19 cellular contexts compared by ENCODE assay signal in genomic region chr9:129809346-129809745, GRCh38. TPM values are rescaled to one million over a fixed set of nuclear protein-coding genes. Genes with fewer than 3 reads are reported as not detected.
A peak's percentile ranks its signal among the peaks of the same experiment; 100 is the strongest.
DNase-seq lines count a peak whose midpoint lies in the region; TF ChIP-seq lines count a peak whose summit lies in the region.
"Had no signal": no experiment of that assay in that cellular context is flagged by ENCODE, and none has a peak within 500 bp of the region (broad histone marks: within the 10 kb centered on the region; RNA-seq: fewer than 3 reads in every experiment).

No MANE protein-coding gene starts in this region.

- H3K4me3 Mint-ChIP-seq in activated naive CD4-positive, alpha-beta T cell treated with anti-CD3 and anti-CD28 coated beads for 36 hours: no peak overlapping the region
- H3K4me3 Mint-ChIP-seq in H9: no peak overlapping the region
- H3K4me3 Mint-ChIP-seq in activated CD4-positive, alpha-beta T cell treated with anti-CD3 and anti-CD28 coated beads, Interleukin-2, amount 10 ng/mL, durations not matched to agents 7 days and 5 days: no peak overlapping the region
- H3K4me3 Mint-ChIP-seq: CD4-positive, alpha-beta memory T cell had no signal

- intact Hi-C loops in activated naive CD4-positive, alpha-beta T cell treated with anti-CD3 and anti-CD28 coated beads for 36 hours (cut with micrococcal nuclease): no loop called here

- no peaks in the 10 kb centered on the region for H3K79me1 ChIP-seq in H9 (ENCODE audit: insufficient read depth, low read depth, low read length, poor library complexity, severe bottlenecking)

- H4K91ac ChIP-seq in H9 (ENCODE audit: insufficient read length, low read depth, low read length): no peak overlapping the region

- H3K4me1 Mint-ChIP-seq in activated naive CD4-positive, alpha-beta T cell treated with anti-CD3 and anti-CD28 coated beads for 36 hours (ENCODE audit: low read depth): peaks cover 25% of the 10 kb centered on the region
- peaks cover under 1% of the 10 kb centered on the region in 2 experiments; a peak in 2 of 4 replicates for H3K4me1 Mint-ChIP-seq in H9
- H3K4me1 Mint-ChIP-seq in activated CD4-positive, alpha-beta T cell treated with anti-CD3 and anti-CD28 coated beads, Interleukin-2, amount 10 ng/mL, durations not matched to agents 7 days and 5 days: peaks cover 40% of the 10 kb centered on the region

- no peak for DNase-seq in activated naive CD4-positive, alpha-beta T cell treated with anti-CD3 and anti-CD28 coated beads for 36 hours
- no peak for DNase-seq in activated naive CD4-positive, alpha-beta T cell treated with Interleukin-2 at 50 U/mL for 16 hours
- DNase-seq in H9 (no peak), RPMI8226 (no peak)
- DNase-seq in effector memory CD4-positive, alpha-beta T cell: no peak
- no peak for DNase-seq in activated CD4-positive, alpha-beta T cell treated with anti-CD3 and anti-CD28 coated beads, Interleukin-2, amount 10 ng/mL, durations not matched to agents 7 days and 5 days
- DNase-seq: CD4-positive, alpha-beta memory T cell; DND-41; GM23248; MV-4-11; NCI-H1436; NCI-H2029; NCI-H2171; NCI-H446; NCI-H69; SJCRH30 had no signal

- H3K18ac ChIP-seq in H9 (ENCODE audit: insufficient read length, low read depth, low read length): no peak overlapping the region

- no peak overlapping the region for H3K23ac ChIP-seq in H9 (ENCODE audit: insufficient read length, low read depth, low read length)

- H3K4me3 ChIP-seq in neutrophil (ENCODE audit: low read depth in 1 of 2, low read length in 1 of 2): no peak overlapping the region
- H3K4me3 ChIP-seq in effector memory CD4-positive, alpha-beta T cell (ENCODE audit: insufficient read depth, low read depth, low read length, poor library complexity, severe bottlenecking): no peak overlapping the region
- H3K4me3 ChIP-seq: GM12878, GM23248, SJCRH30 had no signal

- H4K20me1 ChIP-seq in H9 (ENCODE audit: control insufficient read depth, insufficient read depth, insufficient read length): no peaks in the 10 kb centered on the region

- H2BK15ac ChIP-seq in H9 (ENCODE audit: low read depth, low read length): no peak overlapping the region

- TF ChIP-seq CTCF in H9 (conservative IDR thresholded peaks at IDR 0.05): no peak
- TF ChIP-seq CTCF in neutrophil (IDR thresholded peaks at IDR 0.05): no peak

- no peak overlapping the region for H3T11ph ChIP-seq in H9 (ENCODE audit: low read length)

- H2AK5ac ChIP-seq in H9 (ENCODE audit: insufficient read length, low read length): no peak overlapping the region

- no peaks in the 10 kb centered on the region for H3K4me1 ChIP-seq in H9 (ENCODE audit: insufficient read depth, low read length)
- H3K4me1 ChIP-seq in neutrophil (ENCODE audit: control insufficient read depth in 1 of 2, insufficient read depth in 1 of 2, low read depth in 1 of 2, low read length in 1 of 2): peaks cover 54 to 59% of the 10 kb centered on the region in 2 experiments
- H3K4me1 ChIP-seq in effector memory CD4-positive, alpha-beta T cell (ENCODE audit: control insufficient read depth, insufficient read depth, low read length, poor library complexity, severe bottlenecking): peaks cover under 1% of the 10 kb centered on the region
- H3K4me1 ChIP-seq: SJCRH30 had no signal

- no peak overlapping the region for H3K56ac ChIP-seq in H9 (ENCODE audit: insufficient read length, low read depth, low read length)

- H3K27me3 Mint-ChIP-seq in activated naive CD4-positive, alpha-beta T cell treated with anti-CD3 and anti-CD28 coated beads for 36 hours (ENCODE audit: low read depth): no peaks in the 10 kb centered on the region
- H3K27me3 Mint-ChIP-seq in H9 (ENCODE audit: low read depth): no peaks in the 10 kb centered on the region
- no peaks in the 10 kb centered on the region for H3K27me3 Mint-ChIP-seq in activated CD4-positive, alpha-beta T cell treated with anti-CD3 and anti-CD28 coated beads, Interleukin-2, amount 10 ng/mL, durations not matched to agents 7 days and 5 days
- H3K27me3 Mint-ChIP-seq: CD4-positive, alpha-beta memory T cell had no signal

- H3K9me3 Mint-ChIP-seq in activated naive CD4-positive, alpha-beta T cell treated with anti-CD3 and anti-CD28 coated beads for 36 hours: no peaks in the 10 kb centered on the region
- no peaks in the 10 kb centered on the region for H3K9me3 Mint-ChIP-seq in H9
- no peaks in the 10 kb centered on the region for H3K9me3 Mint-ChIP-seq in activated CD4-positive, alpha-beta T cell treated with anti-CD3 and anti-CD28 coated beads, Interleukin-2, amount 10 ng/mL, durations not matched to agents 7 days and 5 days

- H3K9me3 ChIP-seq in H9 (ENCODE audit: control insufficient read depth, low read depth, low read length) (no peaks in the 10 kb centered on the region), neutrophil (no peaks in the 10 kb centered on the region)
- no peaks in the 10 kb centered on the region for H3K9me3 ChIP-seq in effector memory CD4-positive, alpha-beta T cell (ENCODE audit: control insufficient read depth, low read length)
- H3K9me3 ChIP-seq: SJCRH30 had no signal

- no peak overlapping the region for H2BK5ac ChIP-seq in H9 (ENCODE audit: insufficient read length, low read length)

- H2BK12ac ChIP-seq in H9 (ENCODE audit: insufficient read length, low read depth, low read length): no peak overlapping the region

- H3K14ac ChIP-seq in H9 (ENCODE audit: insufficient read depth, low read length): no peak overlapping the region

- WGBS in H9 (ENCODE audit: extremely low coverage, insufficient read length, low lambda C conversion rate): no CpG with 5 or more reads among the region's 11 CpGs

- H3K27me3 ChIP-seq in H9 (ENCODE audit: insufficient read depth, low read length): no peaks in the 10 kb centered on the region
- H3K27me3 ChIP-seq in neutrophil: no peaks in the 10 kb centered on the region
- H3K27me3 ChIP-seq in effector memory CD4-positive, alpha-beta T cell (replicated peaks; ENCODE audit: control insufficient read depth, insufficient read depth, low read length, poor library complexity, severe bottlenecking): no peaks in the 10 kb centered on the region
- H3K27me3 ChIP-seq: SJCRH30 had no signal

- no peaks in the 10 kb centered on the region for H3K79me2 ChIP-seq in H9 (ENCODE audit: insufficient read depth, low read length)

- no peak overlapping the region for H2BK20ac ChIP-seq in H9 (ENCODE audit: low read depth, low read length, poor library complexity, severe bottlenecking)

- no peak overlapping the region for H2BK120ac ChIP-seq in H9 (ENCODE audit: low read depth, low read length, poor library complexity, severe bottlenecking)

- H4K5ac ChIP-seq in H9 (ENCODE audit: insufficient read length, low read depth, low read length): no peak overlapping the region

- POLR2A ChIA-PET in activated CD4-positive, alpha-beta T cell treated with anti-CD3 and anti-CD28 coated beads, Interleukin-2, amount 10 ng/mL, durations not matched to agents 7 days and 5 days (lab: Charles Lee): no interaction called here

- CTCF ChIA-PET in activated naive CD4-positive, alpha-beta T cell treated with anti-CD3 and anti-CD28 coated beads for 36 hours (lab: Charles Lee): interaction anchor here (0.5 kb wide), 1 partner anchor 72 kb away, joined by 3 read pairs; no protein-coding TSS in a partner anchor
- CTCF ChIA-PET in activated CD4-positive, alpha-beta T cell treated with anti-CD3 and anti-CD28 coated beads, Interleukin-2, amount 10 ng/mL, durations not matched to agents 7 days and 5 days (lab: Charles Lee): interaction anchor here (0.6 kb wide), 1 partner anchor 13 kb away, joined by 3 read pairs; no protein-coding TSS in a partner anchor

- no peaks in the 10 kb centered on the region for H3K23me2 ChIP-seq in H9 (ENCODE audit: insufficient read length, low read depth, low read length, poor library complexity, severe bottlenecking)

- H2AFZ ChIP-seq in H9 (ENCODE audit: low read length): no peak overlapping the region
- H2AFZ ChIP-seq: GM23248 had no signal

- peaks cover 39% of the 10 kb centered on the region for H3K36me3 Mint-ChIP-seq in activated naive CD4-positive, alpha-beta T cell treated with anti-CD3 and anti-CD28 coated beads for 36 hours (ENCODE audit: low read depth)
- peaks cover 23 to 81% (median 63%) of the 10 kb centered on the region in 3 experiments for H3K36me3 Mint-ChIP-seq in H9 (ENCODE audit: insufficient read depth in 1 of 3, low read depth in 3 of 3)
- peaks cover 57% of the 10 kb centered on the region for H3K36me3 Mint-ChIP-seq in activated CD4-positive, alpha-beta T cell treated with anti-CD3 and anti-CD28 coated beads, Interleukin-2, amount 10 ng/mL, durations not matched to agents 7 days and 5 days (ENCODE audit: low read depth)

- H3K4ac ChIP-seq in H9 (ENCODE audit: low read depth, low read length): no peak overlapping the region

- peak overlapping the region; percentile 62 for H3K27ac Mint-ChIP-seq in activated naive CD4-positive, alpha-beta T cell treated with anti-CD3 and anti-CD28 coated beads for 36 hours
- peak overlapping the region in 2 of 3 experiments; percentile 28 to 82; a peak in 3 of 7 replicates for H3K27ac Mint-ChIP-seq in H9
- no peak overlapping the region for H3K27ac Mint-ChIP-seq in activated CD4-positive, alpha-beta T cell treated with anti-CD3 and anti-CD28 coated beads, Interleukin-2, amount 10 ng/mL, durations not matched to agents 7 days and 5 days

- H3K4me2 ChIP-seq in H9 (ENCODE audit: insufficient read depth, insufficient read length, low read length): no peak overlapping the region

- H3K9ac ChIP-seq in H9 (ENCODE audit: extremely low read depth, insufficient read length, low read length): no peak overlapping the region
- H3K9ac ChIP-seq: GM23248 had no signal

- H3K36me3 ChIP-seq in neutrophil: peaks cover 73% of the 10 kb centered on the region
- H3K36me3 ChIP-seq in effector memory CD4-positive, alpha-beta T cell (ENCODE audit: control insufficient read depth, insufficient read depth, low read length): peaks cover 48% of the 10 kb centered on the region

- H3K27ac ChIP-seq in H9 (ENCODE audit: insufficient read length, low read depth, low read length) (no peak overlapping the region), cingulate gyrus (ENCODE audit: low read depth, low read length) (peak overlapping the region; percentile 8), neutrophil (peak overlapping the region; percentile 73)
- H3K27ac ChIP-seq in effector memory CD4-positive, alpha-beta T cell (ENCODE audit: insufficient read depth, low read length, poor library complexity, severe bottlenecking): no peak overlapping the region
- H3K27ac ChIP-seq: GM23248, SJCRH30 had no signal

- H4K8ac ChIP-seq in H9 (replicated peaks; ENCODE audit: insufficient read length, low read depth, low read length): no peak overlapping the region

RNA-seq across cellular contexts. Expression of gene TOR1B, which starts 6.4 kb away (rescaled TPM):
- 10 to 100 TPM; 18.8 to 21.3 TPM for total RNA-seq in activated naive CD4-positive, alpha-beta T cell treated with anti-CD3 and anti-CD28 coated beads for 36 hours
- 18.1 and 18.7 TPM in 2 replicates for total RNA-seq in H9 (2021)
- 10 to 100 TPM; 21.9 to 27.1 TPM for total RNA-seq in activated CD4-positive, alpha-beta T cell treated with anti-CD3 and anti-CD28 coated beads, Interleukin-2, amount 10 ng/mL, durations not matched to agents 7 days and 5 days

RNA-seq across cellular contexts. Expression of gene TOR1A, which starts 14.6 kb away (rescaled TPM):
- total RNA-seq in activated naive CD4-positive, alpha-beta T cell treated with anti-CD3 and anti-CD28 coated beads for 36 hours: 10 to 100 TPM; 26.2 to 28.2 TPM
- total RNA-seq in H9 (2021): 57.0 and 60.1 TPM in 2 replicates
- 10 to 100 TPM; 52.0 to 58.5 TPM for total RNA-seq in activated CD4-positive, alpha-beta T cell treated with anti-CD3 and anti-CD28 coated beads, Interleukin-2, amount 10 ng/mL, durations not matched to agents 7 days and 5 days

RNA-seq across cellular contexts. Expression of gene C9orf78, which starts 25.7 kb away (rescaled TPM):
- total RNA-seq in activated naive CD4-positive, alpha-beta T cell treated with anti-CD3 and anti-CD28 coated beads for 36 hours: 10 to 100 TPM; 45.3 to 45.7 TPM
- 37.5 and 43.6 TPM in 2 replicates for total RNA-seq in H9 (2021)
- 10 to 100 TPM; 83.9 to 89.2 TPM for total RNA-seq in activated CD4-positive, alpha-beta T cell treated with anti-CD3 and anti-CD28 coated beads, Interleukin-2, amount 10 ng/mL, durations not matched to agents 7 days and 5 days

RNA-seq across cellular contexts. Expression of gene USP20, which starts 25.9 kb away (rescaled TPM):
- 10 to 100 TPM; 54.7 to 54.9 TPM for total RNA-seq in activated naive CD4-positive, alpha-beta T cell treated with anti-CD3 and anti-CD28 coated beads for 36 hours
- 17.3 and 20.9 TPM in 2 replicates for total RNA-seq in H9 (2021)
- 100 to 1,000 TPM in 1 of 2 experiments, 10 to 100 TPM in 1; 90.8 to 105 TPM for total RNA-seq in activated CD4-positive, alpha-beta T cell treated with anti-CD3 and anti-CD28 coated beads, Interleukin-2, amount 10 ng/mL, durations not matched to agents 7 days and 5 days

RNA-seq across cellular contexts. Expression of gene PTGES, which starts 56.5 kb away (rescaled TPM):
- total RNA-seq in activated naive CD4-positive, alpha-beta T cell treated with anti-CD3 and anti-CD28 coated beads for 36 hours: under 1 TPM; 0.31 to 0.44 TPM
- 1.6 and 2.4 TPM in 2 replicates for total RNA-seq in H9 (2021)
- total RNA-seq in activated CD4-positive, alpha-beta T cell treated with anti-CD3 and anti-CD28 coated beads, Interleukin-2, amount 10 ng/mL, durations not matched to agents 7 days and 5 days: not detected
- total RNA-seq: CD4-positive, alpha-beta memory T cell; GM12878 had no signal

Comparison
In these comparisons a context has a peak if more than half of its experiments do, and no peak if none do; other contexts are left out.
1. H3K27ac ChIP-seq: peak in cingulate gyrus (single experiment) and neutrophil (single experiment); none in H9 (single experiment) and effector memory CD4-positive, alpha-beta T cell (single experiment).